In genomic region chr5:90135979-90136378, GRCh38 we compare ENCODE assay signal across 1 cellular context.
TF ChIP-seq lines count a peak whose summit lies in the region.

No MANE protein-coding gene starts in this region.

TF ChIP-seq in GM23338, 12 proteins besides CTCF, POLR2A, EP300 and RAD21 (continued from another document):
- TF ChIP-seq ZNF462 (CRISPR knock-in tag; IDR thresholded peaks at IDR 0.05) = no peak
- TF ChIP-seq ETS1 (IDR thresholded peaks at IDR 0.05) = no peak
- no peak for TF ChIP-seq NANOG (IDR thresholded peaks at IDR 0.05; ENCODE audit: borderline replicate concordance)
- TF ChIP-seq STAT1 (IDR thresholded peaks at IDR 0.05; ENCODE audit: unreplicated experiment) = no peak
- no peak for TF ChIP-seq CREB1 (CRISPR knock-in tag; IDR thresholded peaks at IDR 0.05; ENCODE audit: low read depth)
- TF ChIP-seq REST (IDR thresholded peaks at IDR 0.05; ENCODE audit: unreplicated experiment) = no peak
- no peak for TF ChIP-seq EZH2 (IDR thresholded peaks at IDR 0.05; ENCODE audit: low read depth, unreplicated experiment)
